27 cellular contexts compared by ENCODE assay signal in the genomic region with DNA sequence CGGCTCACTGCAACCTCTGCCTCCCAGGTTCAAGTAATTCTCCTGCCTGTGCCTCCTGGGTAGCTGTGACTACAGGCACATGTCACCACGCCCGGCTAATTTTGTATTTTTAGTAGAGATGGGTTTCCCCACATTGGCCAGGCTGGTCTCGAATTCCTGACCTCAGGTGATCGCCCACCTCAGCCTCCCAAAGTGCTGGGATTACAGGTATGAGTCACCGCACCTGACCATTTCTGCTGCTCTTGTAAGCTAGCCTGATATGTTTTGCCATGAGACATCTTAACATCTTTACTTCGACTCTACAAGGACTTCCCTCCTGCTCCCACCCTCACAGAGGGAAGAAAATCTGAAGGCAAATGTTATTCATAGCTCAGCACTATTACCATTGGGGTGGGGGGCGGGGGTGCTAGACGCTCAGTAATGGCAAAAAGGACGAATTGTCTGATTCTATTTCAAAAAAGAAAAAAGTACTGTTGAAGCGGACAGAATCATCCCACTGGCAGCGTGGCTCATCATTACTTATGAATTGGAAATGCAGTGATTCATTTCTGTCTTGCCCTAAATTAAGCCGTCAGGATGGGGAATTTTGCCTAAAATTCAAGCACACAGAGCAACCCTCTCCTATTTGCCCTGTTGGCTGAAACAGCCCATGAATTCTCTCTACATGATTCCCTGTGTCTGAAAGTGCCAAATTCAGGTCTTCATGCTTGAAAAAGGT.
"Had no signal": no experiment of that assay in that cellular context is flagged by ENCODE, and none has a peak within 500 bp of the region (broad histone marks: within the 10 kb centered on the region; RNA-seq: fewer than 3 reads in every experiment).

No MANE protein-coding gene starts in this region.

- DNase-seq: activated B cell treated with CpG ODN at 0.5 μM for 24 hours; activated CD4-positive, alpha-beta T cell treated with anti-CD3 and anti-CD28 coated beads for 36 hours; activated CD4-positive, alpha-beta T cell treated with anti-CD3 and anti-CD28 coated beads, Interleukin-2, amount 50 U/mL, for 48 hours; activated effector memory CD4-positive, alpha-beta T cell treated with Interleukin-2 at 50 U/mL for 16 hours; activated naive CD4-positive, alpha-beta T cell treated with anti-CD3 and anti-CD28 coated beads for 36 hours; activated naive CD8-positive, alpha-beta T cell treated with anti-CD3 and anti-CD28 coated beads, Interleukin-2, amount 10 ng/mL, durations not matched to agents 7 days and 5 days; activated T-cell treated with anti-CD3 and anti-CD28 coated beads, Interleukin-2, amount 50 U/mL, for 72 hours; amniotic stem cell; cerebellar nuclear complex; foreskin keratinocyte; kidney; lower lobe of right lung; mucosa of descending colon; nephron progenitor cell; stimulated activated CD4-positive, alpha-beta T cell treated with anti-CD3 and anti-CD28 coated beads, Interleukin-2, amount 100 ng/mL, for 48 hours; stimulated activated CD8-positive, alpha-beta memory T cell treated with anti-CD3 and anti-CD28 coated beads, Interleukin-4, amount 100 ng/mL, for 48 hours; stimulated activated naive CD4-positive, alpha-beta T cell; T-helper 1 cell; T-helper 9 cell had no signal

- H3K27me3 Mint-ChIP-seq: activated naive CD8-positive, alpha-beta T cell treated with anti-CD3 and anti-CD28 coated beads, Interleukin-2, amount 10 ng/mL, durations not matched to agents 7 days and 5 days had no signal

- FAIRE-seq: bronchial epithelial cell, kidney had no signal

- H3K4me3 ChIP-seq: coronary artery, lower lobe of right lung, mucosa of descending colon, thoracic aorta, upper lobe of left lung had no signal

- H3K9me3 ChIP-seq: lower lobe of right lung, mucosa of descending colon, thoracic aorta, upper lobe of left lung had no signal

- H3K4me1 ChIP-seq: foreskin keratinocyte, lower lobe of right lung, parathyroid adenoma, upper lobe of left lung had no signal

- H3K9ac ChIP-seq: parathyroid adenoma had no signal

- H3K27me3 ChIP-seq: foreskin keratinocyte, upper lobe of left lung had no signal

- H3K36me3 ChIP-seq: lower lobe of right lung, thoracic aorta, upper lobe of left lung had no signal

- H2AFZ ChIP-seq: parathyroid adenoma had no signal

- H3K4me1 Mint-ChIP-seq: activated naive CD8-positive, alpha-beta T cell treated with anti-CD3 and anti-CD28 coated beads, Interleukin-2, amount 10 ng/mL, durations not matched to agents 7 days and 5 days had no signal

- H3K4me3 Mint-ChIP-seq: activated B cell treated with CpG ODN at 0.5 μM for 24 hours; activated CD4-positive, alpha-beta T cell treated with anti-CD3 and anti-CD28 coated beads for 36 hours; activated naive CD4-positive, alpha-beta T cell treated with anti-CD3 and anti-CD28 coated beads for 36 hours; activated naive CD8-positive, alpha-beta T cell treated with anti-CD3 and anti-CD28 coated beads, Interleukin-2, amount 10 ng/mL, durations not matched to agents 7 days and 5 days; activated T-cell treated with anti-CD3 and anti-CD28 coated beads, Interleukin-2, amount 50 U/mL, for 72 hours; nephron progenitor cell had no signal

- H3K27ac Mint-ChIP-seq: activated B cell treated with CpG ODN at 0.5 μM for 24 hours; activated CD4-positive, alpha-beta T cell treated with anti-CD3 and anti-CD28 coated beads for 36 hours; activated naive CD4-positive, alpha-beta T cell treated with anti-CD3 and anti-CD28 coated beads for 36 hours; activated naive CD8-positive, alpha-beta T cell treated with anti-CD3 and anti-CD28 coated beads, Interleukin-2, amount 10 ng/mL, durations not matched to agents 7 days and 5 days; activated T-cell treated with anti-CD3 and anti-CD28 coated beads, Interleukin-2, amount 50 U/mL, for 72 hours; nephron progenitor cell had no signal

- H3K79me2 ChIP-seq: parathyroid adenoma had no signal

- ATAC-seq: activated CD4-positive, alpha-beta T cell treated with anti-CD3 and anti-CD28 coated beads for 36 hours; activated T-cell treated with anti-CD3 and anti-CD28 coated beads, Interleukin-2, amount 50 U/mL, for 72 hours; foreskin keratinocyte; left lobe of liver; lower lobe of right lung; mucosa of descending colon; sciatic nerve had no signal

- H3K9me3 Mint-ChIP-seq: activated naive CD4-positive, alpha-beta T cell treated with anti-CD3 and anti-CD28 coated beads for 36 hours had no signal

- H3K27ac ChIP-seq: coronary artery, epithelial cell of prostate, foreskin keratinocyte, lower lobe of right lung, parathyroid adenoma, thoracic aorta, upper lobe of left lung had no signal
